In genomic region chr3:115623414-115623868, GRCh38 we compare ENCODE assay signal across 9 cellular contexts. TPM values are rescaled to one million over a fixed set of nuclear protein-coding genes. Genes with fewer than 3 reads are reported as not detected.
DNase-seq lines count a peak whose midpoint lies in the region; ATAC-seq and TF ChIP-seq lines count a peak whose summit lies in the region.
"Had no signal": no experiment of that assay in that cellular context is flagged by ENCODE, and none has a peak within 500 bp of the region (broad histone marks: within the 10 kb centered on the region; RNA-seq: fewer than 3 reads in every experiment).

Gene GAP43 (plus strand): TSS chr3:115623510. CDS start chr3:115623690, 180 bp downstream.

- peaks cover 0 to 29% (median 26%) of the 10 kb centered on the region in 3 donors for H3K27me3 ChIP-seq in stomach

- ATAC-seq in left lobe of liver (peak; percentile 72), GM21360 (IDR thresholded peaks at IDR 0.05; ENCODE audit: unreplicated experiment) (no peak)

- H3K4me1 ChIP-seq in stomach: peaks cover 0 to 20% (median 13%) of the 10 kb centered on the region in 4 donors

- peak within 1 kb of the TSS; percentile 65 for H3K4me3 ChIP-seq in coronary artery
- peak within 1 kb of the TSS; percentile 1 to 33 (median 26) for H3K4me3 ChIP-seq in stomach

- in situ Hi-C loops in G401 (cut with HindIII; ENCODE audit: low sequenced_read_pairs) (no loop called here), KBM-7 (cut with MboI; ENCODE audit: low pct_unique_long_range_greater_than_20kb, low sequenced_read_pairs) (no loop called here)

- intact Hi-C loops in stomach (cut with DNase I; ENCODE audit: low total_unique reads): no loop called here

- H3K9me3 ChIP-seq in stomach: no peaks in the 10 kb centered on the region

- no peak for TF ChIP-seq EP300 in stomach (IDR thresholded peaks at IDR 0.05)

- no peak for TF ChIP-seq CTCF in coronary artery (IDR thresholded peaks at IDR 0.05)
- TF ChIP-seq CTCF in stomach (IDR thresholded peaks at IDR 0.05): no peak

- DNase-seq in G401 (ENCODE audit: low spot score) (peak; percentile 92), NCI-H345 treated with DMSO at 0.1 percent for 48 hours (lab: John Stamatoyannopoulos, UW; ENCODE audit: unreplicated experiment) (peak; percentile 5), coronary artery (ENCODE audit: low spot score) (peak; percentile 74), left lobe of liver (ENCODE audit: low spot score) (no peak), stomach (no peak), NOMO-1 treated with dmso at 0.1 percent for 144 hours (lab: John Stamatoyannopoulos, UW; ENCODE audit: unreplicated experiment) (no peak), KBM-7 (no peak)

- no peak within 1 kb of the TSS for H3K27ac ChIP-seq in coronary artery
- no peak within 1 kb of the TSS for H3K27ac ChIP-seq in stomach
- H3K27ac ChIP-seq: KMS-11 had no signal

- no peak for TF ChIP-seq POLR2A in stomach (IDR thresholded peaks at IDR 0.05)

- no peaks in the 10 kb centered on the region for H3K36me3 ChIP-seq in stomach

- 2 to 4% (median 4%) methylated on average over 16 of the region's 16 CpGs for WGBS in stomach, 5 donors

RNA-seq across cellular contexts. Expression of gene GAP43, which starts in this region (rescaled TPM):
- not detected in 2 replicates for total RNA-seq in G401 (2014; rRNA removed; shearing (Covaris generic))
- total RNA-seq in left lobe of liver (not detected), stomach (1 to 10 TPM in 3 of 5 donors, not detected in 2; 1.4 to 4.8 (median 3.6) TPM)
- polyA plus RNA-seq in stomach: 1 to 10 TPM in 2 of 3 donors, under 1 TPM in 1; 1.00 to 1.3 (median 1.1) TPM

Comparison
In these comparisons a context has a peak if more than half of its experiments do, and no peak if none do; other contexts are left out.
1. Peak in DNase-seq in G401; RNA of the gene not detected or under 1 TPM.
2. Peak in ATAC-seq in left lobe of liver; RNA of the gene not detected or under 1 TPM.
3. DNase-seq: peak in NCI-H345 treated with DMSO at 0.1 percent for 48 hours (single experiment) and coronary artery (single experiment); none in left lobe of liver (single experiment), stomach (single experiment), NOMO-1 treated with dmso at 0.1 percent for 144 hours (single experiment) and KBM-7 (single experiment).